In the genomic region with DNA sequence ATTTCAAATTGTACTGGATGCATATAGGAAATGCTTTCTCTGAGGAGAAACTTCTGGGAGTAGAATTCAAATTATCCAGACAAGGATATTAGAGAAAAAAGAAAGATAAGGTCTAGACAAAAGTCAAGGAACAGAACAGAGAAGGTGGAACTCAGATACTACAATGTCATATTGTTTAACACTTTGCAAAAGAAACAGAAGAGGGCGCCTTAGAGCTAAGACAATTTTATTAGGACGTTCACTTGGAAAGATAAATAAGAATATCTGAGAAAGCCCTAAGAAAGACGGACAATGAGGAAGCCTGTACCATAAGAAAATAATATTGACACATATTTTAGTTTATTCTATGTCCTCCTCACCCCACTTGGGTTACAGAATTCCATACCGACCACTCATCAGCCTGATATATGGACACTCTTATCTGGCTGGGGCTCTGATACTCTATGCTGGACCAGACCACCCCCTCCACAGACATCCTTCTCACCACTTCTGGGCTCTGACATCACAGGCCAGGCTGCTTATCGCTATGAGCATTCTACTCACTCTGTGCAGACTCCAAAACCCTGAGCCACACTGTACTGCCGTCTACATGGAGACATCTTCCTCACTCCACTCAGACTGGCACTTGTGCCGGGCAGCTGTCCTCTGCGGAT, we compare ENCODE assay signal across 9 cellular contexts. TPM values are rescaled to one million over a fixed set of nuclear protein-coding genes. Genes with fewer than 3 reads are reported as not detected.
DNase-seq lines count a peak whose midpoint lies in the region; ATAC-seq, FAIRE-seq and TF ChIP-seq lines count a peak whose summit lies in the region.
"Had no signal": no experiment of that assay in that cellular context is flagged by ENCODE, and none has a peak within 500 bp of the region (broad histone marks: within the 10 kb centered on the region; RNA-seq: fewer than 3 reads in every experiment).

No MANE protein-coding gene starts in this region.

- H3K9me1 ChIP-seq in keratinocyte (ENCODE audit: control insufficient read depth, extremely low read depth, insufficient read depth, low read length): no peaks in the 10 kb centered on the region

- ATAC-seq in upper lobe of right lung: peak; percentile 72
- ATAC-seq in GM19324 (IDR thresholded peaks at IDR 0.05; ENCODE audit: low FRiP score, unreplicated experiment): no peak

- H3K9me3 ChIP-seq in ascending aorta (no peaks in the 10 kb centered on the region), keratinocyte (ENCODE audit: control insufficient read depth, low read depth, low read length) (no peaks in the 10 kb centered on the region), upper lobe of right lung (no peaks in the 10 kb centered on the region)
- H3K9me3 ChIP-seq: BLaER1 had no signal

- H3K4me1 ChIP-seq in ascending aorta (no peaks in the 10 kb centered on the region), keratinocyte (ENCODE audit: control insufficient read depth, extremely low read depth, insufficient read depth, low read length) (peaks cover 7% of the 10 kb centered on the region), upper lobe of right lung (no peaks in the 10 kb centered on the region)

- no peak overlapping the region for H2AFZ ChIP-seq in keratinocyte (ENCODE audit: control insufficient read depth, low read length)

- intact Hi-C loops in ascending aorta (cut with DNase I) (loop anchor here (5.0 kb wide), 1 partner anchor 852 kb away; no protein-coding TSS in a partner anchor), upper lobe of right lung (cut with DNase I) (loop anchor here (10.0 kb wide), 1 partner anchor 685 kb away; a partner anchor contains a TSS)

- dilution Hi-C loops in keratinocyte (cut with MboI; ENCODE audit: extremely low pct_ligation_motif_present, low sequenced_read_pairs): no loop called here

- DNase-seq in DMS53 (lab: John Stamatoyannopoulos, UW) (peak; percentile 7), DMS53 treated with DMSO at 0.1 percent for 48 hours (lab: John Stamatoyannopoulos, UW; ENCODE audit: unreplicated experiment) (no peak), NCI-H146 treated with DMSO at 0.1 percent for 48 hours (lab: John Stamatoyannopoulos, UW; ENCODE audit: unreplicated experiment) (peak; percentile 33), ascending aorta (ENCODE audit: low spot score in 2 of 2) (no peak), keratinocyte (ENCODE audit: low read depth, low spot score) (no peak), upper lobe of right lung (no peak), activated T-cell treated with anti-CD3 and anti-CD28 coated beads for 4 hours (no peak)

- H3K4me3 ChIP-seq in ascending aorta (no peak overlapping the region), keratinocyte (ENCODE audit: control insufficient read depth in 2 of 3, extremely low read depth in 1 of 3, insufficient read depth in 2 of 3, low read depth in 1 of 3, low read length in 3 of 3) (no peak overlapping the region), upper lobe of right lung (no peak overlapping the region)
- H3K4me3 ChIP-seq: BLaER1 had no signal

- no peaks in the 10 kb centered on the region for H4K20me1 ChIP-seq in keratinocyte (ENCODE audit: control insufficient read depth, extremely low read depth, insufficient read depth, low read length)
- H4K20me1 ChIP-seq: BLaER1 had no signal

- no peak overlapping the region for H3K4me2 ChIP-seq in keratinocyte (ENCODE audit: control insufficient read depth, extremely low read depth, insufficient read depth, low read depth, low read length)
- H3K4me2 ChIP-seq: BLaER1 had no signal

- FAIRE-seq in keratinocyte (lab: Jason Lieb, UNC): no peak

- H3K36me3 ChIP-seq in ascending aorta (no peaks in the 10 kb centered on the region), keratinocyte (ENCODE audit: control insufficient read depth in 2 of 2, extremely low read depth in 1 of 2, insufficient read depth in 2 of 2, low read length in 2 of 2) (no peaks in the 10 kb centered on the region), upper lobe of right lung (no peaks in the 10 kb centered on the region)
- H3K36me3 ChIP-seq: BLaER1 had no signal

- no peaks in the 10 kb centered on the region for H3K79me2 ChIP-seq in keratinocyte (ENCODE audit: control insufficient read depth, insufficient read depth, low read length)

- H3K27me3 ChIP-seq in ascending aorta (no peaks in the 10 kb centered on the region), keratinocyte (ENCODE audit: control insufficient read depth, extremely low read depth, insufficient read depth, low read length) (no peaks in the 10 kb centered on the region), upper lobe of right lung (no peaks in the 10 kb centered on the region)
- H3K27me3 ChIP-seq: BLaER1 had no signal

- H3K27ac ChIP-seq in ascending aorta: no peak overlapping the region
- no peak overlapping the region for H3K27ac ChIP-seq in keratinocyte (ENCODE audit: control insufficient read depth, insufficient read depth, low read length)
- no peak overlapping the region for H3K27ac ChIP-seq in upper lobe of right lung
- H3K27ac ChIP-seq: BLaER1 had no signal

- H3K9ac ChIP-seq in keratinocyte (ENCODE audit: control insufficient read depth, extremely low read depth, insufficient read depth, low read length): no peak overlapping the region
- H3K9ac ChIP-seq: BLaER1 had no signal

- TF ChIP-seq CTCF in ascending aorta (IDR thresholded peaks at IDR 0.05) (peak; percentile 41 to 67 (median 67)), keratinocyte (optimal IDR thresholded peaks at IDR 0.05 in 1 of 3, IDR thresholded peaks at IDR 0.05 in 1 of 3, conservative IDR thresholded peaks at IDR 0.05 in 1 of 3; ENCODE audit: extremely low read depth in 1 of 3, insufficient read depth in 2 of 3, low read length in 3 of 3) (peak in 2 of 3 experiments; percentile 39 to 42), upper lobe of right lung (IDR thresholded peaks at IDR 0.05) (peak; percentile 64)

RNA-seq across cellular contexts. Expression of a gene that starts 9.1 kb away (rescaled TPM):
- 37.1 TPM for total RNA-seq in ascending aorta
- 28.5 to 45.8 TPM (median 37.6 TPM) in 3 replicates for polyA plus RNA-seq in keratinocyte
- 21.6 TPM for polyA plus RNA-seq in keratinocyte (2011; ENCODE audit: low read depth)
- 37.0 and 60.6 TPM in 2 replicates for polyA plus RNA-seq in keratinocyte (2011; cell fraction: cytosol; rRNA removed)
- 21.2 and 22.8 TPM in 2 replicates for polyA plus RNA-seq in keratinocyte (2011; cell fraction: nucleus; rRNA removed)
- polyA plus RNA-seq in keratinocyte (2012; ENCODE audit: low replicate concordance): 32.1 and 40.5 TPM in 2 replicates
- 11.9 to 20.8 TPM (median 18.3 TPM) in 3 replicates for polyA minus RNA-seq in keratinocyte
- 66.0 TPM for polyA minus RNA-seq in keratinocyte (2011; cell fraction: cytosol; rRNA and poly(A)+ RNA removed)
- 12.0 and 17.7 TPM in 2 replicates for polyA minus RNA-seq in keratinocyte (2011; cell fraction: nucleus; rRNA and poly(A)+ RNA removed)
- total RNA-seq in upper lobe of right lung: 44.2 TPM

RNA-seq across cellular contexts. Expression of a gene that starts 42.6 kb away (rescaled TPM):
- total RNA-seq in ascending aorta (28.3 TPM), upper lobe of right lung (19.6 TPM)
- polyA plus RNA-seq in keratinocyte: 13.7 to 21.0 TPM (median 16.6 TPM) in 3 replicates
- 21.1 TPM for polyA plus RNA-seq in keratinocyte (2011; ENCODE audit: low read depth)
- polyA plus RNA-seq in keratinocyte (2011; cell fraction: cytosol; rRNA removed): 18.2 and 21.6 TPM in 2 replicates
- 29.8 and 32.5 TPM in 2 replicates for polyA plus RNA-seq in keratinocyte (2011; cell fraction: nucleus; rRNA removed)
- polyA plus RNA-seq in keratinocyte (2012; ENCODE audit: low replicate concordance): 15.4 and 23.0 TPM in 2 replicates
- 20.6 to 25.4 TPM (median 22.2 TPM) in 3 replicates for polyA minus RNA-seq in keratinocyte
- 9.0 TPM for polyA minus RNA-seq in keratinocyte (2011; cell fraction: cytosol; rRNA and poly(A)+ RNA removed)
- 15.4 and 18.4 TPM in 2 replicates for polyA minus RNA-seq in keratinocyte (2011; cell fraction: nucleus; rRNA and poly(A)+ RNA removed)

Comparison
In these comparisons a context has a peak if more than half of its experiments do, and no peak if none do; other contexts are left out.
1. DNase-seq: peak in DMS53 (single experiment) and NCI-H146 treated with DMSO at 0.1 percent for 48 hours (single experiment); none in DMS53 treated with DMSO at 0.1 percent for 48 hours (single experiment), ascending aorta (0 of 2), keratinocyte (single experiment), upper lobe of right lung (single experiment) and activated T-cell treated with anti-CD3 and anti-CD28 coated beads for 4 hours (single experiment).
2. Peak in every context shown above with its lines, with median percentiles within 50 percentile points of each other: CTCF ChIP-seq.